Comparison of ENCODE assay signal across 9 cellular contexts in the genomic region with DNA sequence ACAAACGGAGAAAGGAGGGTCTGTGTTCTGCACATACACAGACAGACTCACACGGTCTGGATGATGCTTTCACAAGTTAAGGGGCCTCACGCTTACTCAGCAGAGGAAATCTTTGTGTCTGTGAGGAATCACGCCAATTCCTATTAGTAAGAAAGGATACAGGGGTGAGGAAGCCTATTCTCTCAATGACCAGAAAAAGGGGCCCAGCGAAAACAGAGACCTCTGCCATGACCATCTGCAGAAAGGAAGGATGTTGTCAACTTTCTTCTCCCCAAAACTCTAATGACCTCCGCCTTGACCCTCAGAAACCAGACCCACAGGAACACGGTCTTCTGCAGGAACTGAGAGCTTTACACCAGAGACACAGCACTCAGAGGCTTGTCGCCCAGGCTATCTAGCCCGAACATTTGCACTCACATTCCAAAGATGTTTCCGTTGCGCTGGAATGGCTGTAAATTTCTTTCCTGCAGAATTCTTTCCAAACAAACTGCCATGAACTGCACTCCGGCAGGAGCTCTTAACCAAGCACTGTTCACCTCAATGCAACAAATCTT.
DNase-seq lines count a peak whose midpoint lies in the region; ATAC-seq and TF ChIP-seq lines count a peak whose summit lies in the region.
"Had no signal": no experiment of that assay in that cellular context is flagged by ENCODE, and none has a peak within 500 bp of the region (broad histone marks: within the 10 kb centered on the region; RNA-seq: fewer than 3 reads in every experiment).

No MANE protein-coding gene starts in this region.

- no peaks in the 10 kb centered on the region for H3K9me3 Mint-ChIP-seq in endothelial cell (ENCODE audit: unreplicated experiment)
- H3K9me3 Mint-ChIP-seq in activated CD4-positive, alpha-beta T cell treated with anti-CD3 and anti-CD28 coated beads for 36 hours (ENCODE audit: low read depth) = no peaks in the 10 kb centered on the region
- H3K9me3 Mint-ChIP-seq: activated naive CD8-positive, alpha-beta T cell treated with anti-CD3 and anti-CD28 coated beads, Interleukin-2, amount 10 ng/mL, durations not matched to agents 7 days and 5 days had no signal

- H3K9ac ChIP-seq in mesendoderm (ENCODE audit: low read length) = no peak overlapping the region

- H3K4me3 Mint-ChIP-seq in endothelial cell (ENCODE audit: unreplicated experiment) = peak overlapping the region; percentile 28
- H3K4me3 Mint-ChIP-seq in activated CD4-positive, alpha-beta T cell treated with anti-CD3 and anti-CD28 coated beads for 36 hours = no peak overlapping the region
- H3K4me3 Mint-ChIP-seq: activated naive CD8-positive, alpha-beta T cell treated with anti-CD3 and anti-CD28 coated beads, Interleukin-2, amount 10 ng/mL, durations not matched to agents 7 days and 5 days had no signal

- ATAC-seq in activated CD4-positive, alpha-beta T cell treated with anti-CD3 and anti-CD28 coated beads for 36 hours = no peak

- no peak overlapping the region for H2AK5ac ChIP-seq in mesendoderm (ENCODE audit: low read length)

- H3K27me3 Mint-ChIP-seq in endothelial cell (ENCODE audit: unreplicated experiment) = peaks cover 7% of the 10 kb centered on the region
- H3K27me3 Mint-ChIP-seq in activated CD4-positive, alpha-beta T cell treated with anti-CD3 and anti-CD28 coated beads for 36 hours = peaks cover 5% of the 10 kb centered on the region
- H3K27me3 Mint-ChIP-seq: activated naive CD8-positive, alpha-beta T cell treated with anti-CD3 and anti-CD28 coated beads, Interleukin-2, amount 10 ng/mL, durations not matched to agents 7 days and 5 days had no signal

- peak overlapping the region; percentile 18 for H3K4me2 ChIP-seq in mesendoderm (ENCODE audit: low read length)

- no CpG with 5 or more reads among the region's 12 CpGs for WGBS in mesendoderm (ENCODE audit: extremely low coverage, insufficient coverage, low lambda C conversion rate)
- WGBS in tibial nerve, 2 donors = 16 to 39% methylated on average over 12 of the region's 12 CpGs

- H3K56ac ChIP-seq in mesendoderm (ENCODE audit: low read length) = peak overlapping the region; percentile 47

- H3K23ac ChIP-seq in mesendoderm (ENCODE audit: low read length) = no peak overlapping the region

- CTCF ChIA-PET in activated CD4-positive, alpha-beta T cell treated with anti-CD3 and anti-CD28 coated beads for 36 hours (lab: Charles Lee) = no interaction called here

- no peaks in the 10 kb centered on the region for H3K36me3 Mint-ChIP-seq in endothelial cell (ENCODE audit: low read depth, unreplicated experiment)
- H3K36me3 Mint-ChIP-seq in activated CD4-positive, alpha-beta T cell treated with anti-CD3 and anti-CD28 coated beads for 36 hours (ENCODE audit: low read depth) = no peaks in the 10 kb centered on the region
- H3K36me3 Mint-ChIP-seq: activated naive CD8-positive, alpha-beta T cell treated with anti-CD3 and anti-CD28 coated beads, Interleukin-2, amount 10 ng/mL, durations not matched to agents 7 days and 5 days had no signal

- TF ChIP-seq EP300 in tibial nerve (IDR thresholded peaks at IDR 0.05) = peak in 1 of 2 donors; percentile 47

- peaks cover 78% of the 10 kb centered on the region for H3K4me1 Mint-ChIP-seq in endothelial cell (ENCODE audit: unreplicated experiment)
- H3K4me1 Mint-ChIP-seq in activated CD4-positive, alpha-beta T cell treated with anti-CD3 and anti-CD28 coated beads for 36 hours = peaks cover 2% of the 10 kb centered on the region
- H3K4me1 Mint-ChIP-seq: activated naive CD8-positive, alpha-beta T cell treated with anti-CD3 and anti-CD28 coated beads, Interleukin-2, amount 10 ng/mL, durations not matched to agents 7 days and 5 days had no signal

- H3K18ac ChIP-seq in mesendoderm (ENCODE audit: low read length) = peak overlapping the region; percentile 86

- no peak overlapping the region for H2BK5ac ChIP-seq in mesendoderm (ENCODE audit: low read length)

- no peaks in the 10 kb centered on the region for H3K27me3 ChIP-seq in mesendoderm (ENCODE audit: insufficient read depth, low read length, poor library complexity)
- H3K27me3 ChIP-seq in tibial nerve = no peaks in the 10 kb centered on the region

- H3K9me3 ChIP-seq in tibial nerve = no peaks in the 10 kb centered on the region

- no peak overlapping the region for H2BK15ac ChIP-seq in mesendoderm (replicated peaks; ENCODE audit: low read depth)

- H3K36me3 ChIP-seq in mesendoderm (ENCODE audit: control insufficient read depth, insufficient read depth, low read length) = no peaks in the 10 kb centered on the region
- no peaks in the 10 kb centered on the region for H3K36me3 ChIP-seq in tibial nerve

- peak overlapping the region; percentile 95 for H3K27ac Mint-ChIP-seq in endothelial cell (ENCODE audit: unreplicated experiment)
- no peak overlapping the region for H3K27ac Mint-ChIP-seq in activated CD4-positive, alpha-beta T cell treated with anti-CD3 and anti-CD28 coated beads for 36 hours
- H3K27ac Mint-ChIP-seq: activated naive CD8-positive, alpha-beta T cell treated with anti-CD3 and anti-CD28 coated beads, Interleukin-2, amount 10 ng/mL, durations not matched to agents 7 days and 5 days had no signal

- POLR2A ChIA-PET in activated CD4-positive, alpha-beta T cell treated with anti-CD3 and anti-CD28 coated beads for 36 hours (lab: Charles Lee) = no interaction called here

- intact Hi-C loops in activated CD4-positive, alpha-beta T cell treated with anti-CD3 and anti-CD28 coated beads for 36 hours (cut with DNase I, micrococcal nuclease) = no loop called here

- peak overlapping the region; percentile 6 for H4K8ac ChIP-seq in mesendoderm (ENCODE audit: low read depth, low read length)

- peak overlapping the region; percentile 70 for H3K27ac ChIP-seq in mesendoderm (ENCODE audit: low read depth, low read length)
- H3K27ac ChIP-seq in tibial nerve = peak overlapping the region in 3 of 4 donors; percentile 21 to 61 (median 55)

- peaks cover 9% of the 10 kb centered on the region for H3K79me1 ChIP-seq in mesendoderm (ENCODE audit: low read length)

- H3K4ac ChIP-seq in mesendoderm (ENCODE audit: low read depth, low read length) = no peak overlapping the region

- peak overlapping the region; percentile 32 for H2BK120ac ChIP-seq in mesendoderm (ENCODE audit: low read depth, low read length)

- no peak for TF ChIP-seq CTCF in endothelial cell (IDR thresholded peaks at IDR 0.05; ENCODE audit: unreplicated experiment)
- TF ChIP-seq CTCF in tibial nerve (IDR thresholded peaks at IDR 0.05) = no peak

- no peak overlapping the region for H4K5ac ChIP-seq in mesendoderm (ENCODE audit: low read length)

- H3K79me2 ChIP-seq in mesendoderm (ENCODE audit: control insufficient read depth, insufficient read depth, low read length) = peaks cover 12% of the 10 kb centered on the region

- peaks cover 5% of the 10 kb centered on the region for H3K4me1 ChIP-seq in mesendoderm (ENCODE audit: control insufficient read depth, low read depth, low read length)
- peaks cover 0 to 59% (median 12%) of the 10 kb centered on the region in 4 donors for H3K4me1 ChIP-seq in tibial nerve

- DNase-seq in LHCN-M2 (ENCODE audit: low read depth) = peak; percentile 73
- peak; percentile 59 for DNase-seq in endothelial cell (ENCODE audit: low spot score)
- DNase-seq in mesendoderm = peak; percentile 96
- DNase-seq in tibial nerve (ENCODE audit: low spot score in 2 of 2) = peak in 1 of 2 donors; percentile 32
- no peak for DNase-seq in activated CD4-positive, alpha-beta T cell treated with anti-CD3 and anti-CD28 coated beads for 36 hours
- DNase-seq in RPMI8226 = no peak
- no peak for DNase-seq in GM19238 (ENCODE audit: insufficient read length, low spot score)
- no peak for DNase-seq in RKO (ENCODE audit: low spot score)
- DNase-seq: activated naive CD8-positive, alpha-beta T cell treated with anti-CD3 and anti-CD28 coated beads, Interleukin-2, amount 10 ng/mL, durations not matched to agents 7 days and 5 days had no signal

- no peak overlapping the region for H3K4me3 ChIP-seq in mesendoderm (ENCODE audit: low read length)
- peak overlapping the region in 1 of 4 donors; percentile 29 for H3K4me3 ChIP-seq in tibial nerve

- no peak for TF ChIP-seq POLR2A in tibial nerve (IDR thresholded peaks at IDR 0.05)

Comparison
In these comparisons a context has a peak if more than half of its experiments do, and no peak if none do; other contexts are left out.
1. DNase-seq: peak in LHCN-M2 (single experiment), endothelial cell (single experiment) and mesendoderm (single experiment); none in activated CD4-positive, alpha-beta T cell treated with anti-CD3 and anti-CD28 coated beads for 36 hours (single experiment), RPMI8226 (single experiment), GM19238 (single experiment) and RKO (single experiment).